1 cellular context compared by ENCODE assay signal in genomic region chr16:28924399-28924761, GRCh38.
A peak's percentile ranks its signal among the peaks of the same experiment; 100 is the strongest.
TF ChIP-seq lines count a peak whose summit lies in the region.

No MANE protein-coding gene starts in this region.

TF ChIP-seq in HepG2, 621 proteins besides CTCF, POLR2A, EP300 and RAD21 (continued from another document):
- 0 out of 2 replicates have a peak, but pooled peaks have one; percentile 1 for TF ChIP-seq ZNF704 (CRISPR knock-in tag; IDR thresholded peaks at IDR 0.05; ENCODE audit: borderline replicate concordance)
- TF ChIP-seq HNRNPL (IDR thresholded peaks at IDR 0.05; ENCODE audit: low read depth, low read length): 0 out of 2 replicates have a peak, but pooled peaks have one; percentile 32
- TF ChIP-seq TAF1 (CRISPR knock-in tag; IDR thresholded peaks at IDR 0.05): 0 out of 2 replicates have a peak, but pooled peaks have one; percentile 12
- TF ChIP-seq HIVEP1 (CRISPR knock-in tag; IDR thresholded peaks at IDR 0.05): peak; percentile 35; the same call in 1 of the 2 replicates
- TF ChIP-seq ZNF430 (CRISPR knock-in tag; IDR thresholded peaks at IDR 0.05): 0 out of 2 replicates have a peak, but pooled peaks have one; percentile 50
- peak; percentile 43 for TF ChIP-seq RXRA (CRISPR knock-in tag; IDR thresholded peaks at IDR 0.05)
- peak; percentile 66; the same call in 1 of the 2 replicates for TF ChIP-seq SNAPC4 (CRISPR knock-in tag; IDR thresholded peaks at IDR 0.05)
- 0 out of 2 replicates have a peak, but pooled peaks have one; percentile 13 for TF ChIP-seq HOXA3 (CRISPR knock-in tag; IDR thresholded peaks at IDR 0.05)
- TF ChIP-seq HMGXB3 (CRISPR knock-in tag; IDR thresholded peaks at IDR 0.05; ENCODE audit: borderline replicate concordance): no peak
- TF ChIP-seq CHCHD3 (CRISPR knock-in tag; IDR thresholded peaks at IDR 0.05): peak; percentile 72; the same call in 1 of the 2 replicates
- TF ChIP-seq ZBTB1 (CRISPR knock-in tag; IDR thresholded peaks at IDR 0.05; ENCODE audit: borderline replicate concordance): 0 out of 2 replicates have a peak, but pooled peaks have one; percentile 55
- 0 out of 2 replicates have a peak, but pooled peaks have one; percentile 55 for TF ChIP-seq ZNF776 (CRISPR knock-in tag; IDR thresholded peaks at IDR 0.05)
- no peak for TF ChIP-seq PAWR (CRISPR knock-in tag; IDR thresholded peaks at IDR 0.05; ENCODE audit: borderline replicate concordance)
- no peak for TF ChIP-seq ZNF546 (CRISPR knock-in tag; conservative IDR thresholded peaks at IDR 0.05)
- TF ChIP-seq KLF6 (CRISPR knock-in tag; IDR thresholded peaks at IDR 0.05): no peak
- 0 out of 2 replicates have a peak, but pooled peaks have one; percentile 83 for TF ChIP-seq CAMTA2 (CRISPR knock-in tag; IDR thresholded peaks at IDR 0.05; ENCODE audit: borderline replicate concordance)
- TF ChIP-seq NR0B2 (CRISPR knock-in tag; IDR thresholded peaks at IDR 0.05): peak; percentile 69; the same call in 1 of the 2 replicates
- TF ChIP-seq ZNF879 (CRISPR knock-in tag; IDR thresholded peaks at IDR 0.05): 0 out of 2 replicates have a peak, but pooled peaks have one; percentile 77
- TF ChIP-seq THAP7 (CRISPR knock-in tag; IDR thresholded peaks at IDR 0.05): 0 out of 2 replicates have a peak, but pooled peaks have one; percentile 60
